ENCODE assay signal across 1 cellular context in the genomic region with DNA sequence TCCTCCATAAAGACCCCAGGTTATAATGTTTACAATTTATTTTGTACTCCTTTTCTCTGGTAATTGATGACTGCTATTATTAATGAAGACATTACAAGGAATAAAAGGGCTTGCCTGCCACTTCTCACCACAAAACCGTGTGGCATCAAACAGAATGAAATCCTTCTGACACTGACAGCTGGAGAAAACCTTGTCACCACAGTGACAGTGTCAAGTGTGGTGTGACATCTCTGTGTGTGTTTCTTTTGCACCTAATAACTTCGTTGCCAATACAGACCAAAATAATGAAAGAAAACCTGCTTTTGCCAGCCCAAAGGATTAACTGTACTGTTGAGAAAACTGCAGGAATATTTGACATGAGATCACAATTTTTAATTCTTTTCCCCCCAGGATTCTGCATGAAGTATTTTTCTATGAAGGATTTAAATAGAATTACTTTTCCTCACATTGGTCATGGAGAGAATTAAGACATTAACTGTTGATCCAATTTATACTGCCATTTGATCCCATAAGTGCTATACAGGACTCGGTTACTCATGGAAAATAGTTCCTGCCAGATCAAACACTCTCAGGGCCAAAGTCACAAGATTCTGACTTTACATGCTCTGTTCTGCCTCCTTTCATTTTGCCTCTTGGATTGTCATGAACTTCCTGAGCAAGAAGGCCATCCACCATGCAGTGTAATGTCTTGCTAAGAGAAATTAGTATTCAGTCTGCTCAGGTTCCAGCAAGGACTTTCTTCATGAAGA.
TF ChIP-seq lines count a peak whose summit lies in the region.

No MANE protein-coding gene starts in this region.

TF ChIP-seq in SK-N-SH, 30 proteins besides CTCF, POLR2A, EP300 and RAD21 (continued from another document):
- TF ChIP-seq SMC3 (IDR thresholded peaks at IDR 0.05; ENCODE audit: low read depth, low read length): no peak
- no peak for TF ChIP-seq NRF1 (IDR thresholded peaks at IDR 0.05; ENCODE audit: low read depth, low read length)
- TF ChIP-seq, protein P1, sequence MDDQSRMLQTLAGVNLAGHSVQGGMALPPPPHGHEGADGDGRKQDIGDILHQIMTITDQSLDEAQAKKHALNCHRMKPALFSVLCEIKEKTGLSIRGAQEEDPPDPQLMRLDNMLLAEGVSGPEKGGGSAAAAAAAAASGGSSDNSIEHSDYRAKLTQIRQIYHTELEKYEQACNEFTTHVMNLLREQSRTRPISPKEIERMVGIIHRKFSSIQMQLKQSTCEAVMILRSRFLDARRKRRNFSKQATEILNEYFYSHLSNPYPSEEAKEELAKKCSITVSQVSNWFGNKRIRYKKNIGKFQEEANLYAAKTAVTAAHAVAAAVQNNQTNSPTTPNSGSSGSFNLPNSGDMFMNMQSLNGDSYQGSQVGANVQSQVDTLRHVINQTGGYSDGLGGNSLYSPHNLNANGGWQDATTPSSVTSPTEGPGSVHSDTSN (IDR thresholded peaks at IDR 0.05): no peak
- no peak for TF ChIP-seq FOSL2 (IDR thresholded peaks at IDR 0.05; ENCODE audit: borderline replicate concordance, low read depth)
- no peak for TF ChIP-seq YY1 (IDR thresholded peaks at IDR 0.05; ENCODE audit: low read depth)
- TF ChIP-seq, protein P2, sequence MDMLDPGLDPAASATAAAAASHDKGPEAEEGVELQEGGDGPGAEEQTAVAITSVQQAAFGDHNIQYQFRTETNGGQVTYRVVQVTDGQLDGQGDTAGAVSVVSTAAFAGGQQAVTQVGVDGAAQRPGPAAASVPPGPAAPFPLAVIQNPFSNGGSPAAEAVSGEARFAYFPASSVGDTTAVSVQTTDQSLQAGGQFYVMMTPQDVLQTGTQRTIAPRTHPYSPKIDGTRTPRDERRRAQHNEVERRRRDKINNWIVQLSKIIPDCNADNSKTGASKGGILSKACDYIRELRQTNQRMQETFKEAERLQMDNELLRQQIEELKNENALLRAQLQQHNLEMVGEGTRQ (IDR thresholded peaks at IDR 0.05; ENCODE audit: borderline replicate concordance, low read depth, low read length): no peak
- TF ChIP-seq FOXJ3 (CRISPR knock-in tag; IDR thresholded peaks at IDR 0.05): no peak
- TF ChIP-seq GABPA (IDR thresholded peaks at IDR 0.05; ENCODE audit: low read depth): no peak
- TF ChIP-seq RCOR1 (IDR thresholded peaks at IDR 0.05; ENCODE audit: low read length): no peak
